13 cellular contexts compared by ENCODE assay signal in the genomic region with DNA sequence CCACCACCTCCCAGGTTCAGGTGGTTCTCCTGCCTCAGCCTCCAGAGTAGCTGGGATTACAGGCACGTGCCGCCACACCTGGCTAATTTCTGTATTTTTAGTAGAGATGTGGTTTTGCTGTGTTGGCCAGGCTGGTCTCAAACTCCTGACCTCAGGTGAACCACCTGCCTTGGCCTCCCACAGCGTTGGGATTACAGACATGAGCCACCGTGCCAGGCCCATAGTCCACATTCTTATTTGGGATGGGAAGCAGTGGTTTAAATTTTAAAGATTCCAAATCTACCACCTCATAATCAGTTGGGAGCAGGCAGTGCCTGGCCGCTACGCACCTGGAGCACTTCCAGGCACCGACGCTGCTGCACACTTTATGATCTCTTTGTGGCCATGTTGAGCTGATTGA.
DNase-seq lines count a peak whose midpoint lies in the region; ATAC-seq and TF ChIP-seq lines count a peak whose summit lies in the region.
"Had no signal": no experiment of that assay in that cellular context is flagged by ENCODE, and none has a peak within 500 bp of the region (broad histone marks: within the 10 kb centered on the region; RNA-seq: fewer than 3 reads in every experiment).

No MANE protein-coding gene starts in this region.

- no peak overlapping the region for H4K8ac ChIP-seq in trophoblast cell (ENCODE audit: low read depth, low read length)

- H3K4me1 ChIP-seq in trophoblast cell (ENCODE audit: control insufficient read depth in 1 of 2, insufficient read depth in 2 of 2, low read length in 2 of 2), result no peaks in the 10 kb centered on the region
- H3K4me1 ChIP-seq: Caco-2 had no signal

- H4K12ac ChIP-seq in trophoblast cell (ENCODE audit: low read depth, low read length), result no peak overlapping the region

- intact Hi-C loops in sciatic nerve (cut with DNase I), result no loop called here

- no peak for TF ChIP-seq CTCF in coronary artery (IDR thresholded peaks at IDR 0.05)

- no peak overlapping the region for H3K9ac ChIP-seq in trophoblast cell (ENCODE audit: low read length)

- H3K23ac ChIP-seq in trophoblast cell (ENCODE audit: low read length), result no peak overlapping the region

- H3K27ac ChIP-seq in coronary artery, result no peak overlapping the region
- no peak overlapping the region for H3K27ac ChIP-seq in trophoblast cell (ENCODE audit: low read depth, low read length)
- H3K27ac ChIP-seq: 22Rv1, HL-60 had no signal

- H3K14ac ChIP-seq in trophoblast cell (ENCODE audit: low read length), result no peak overlapping the region

- H3K79me1 ChIP-seq in trophoblast cell (ENCODE audit: low read length), result no peaks in the 10 kb centered on the region

- no peak overlapping the region for H2BK12ac ChIP-seq in trophoblast cell (ENCODE audit: low read length)

- WGBS in trophoblast cell (ENCODE audit: extremely low coverage, insufficient coverage, insufficient read length), result no CpG with 5 or more reads among the region's 8 CpGs

- no peak overlapping the region for H3K4me2 ChIP-seq in trophoblast cell (ENCODE audit: low read length)

- H3K27me3 ChIP-seq in trophoblast cell (ENCODE audit: insufficient read depth, low read length), result peaks cover 2% of the 10 kb centered on the region

- no peak overlapping the region for H2AK5ac ChIP-seq in trophoblast cell (ENCODE audit: low read length)

- DNase-seq in activated CD8-positive, alpha-beta memory T cell treated with anti-CD3 and anti-CD28 coated beads, Interleukin-2, amount 50 U/mL, for 48 hours, result peak; percentile 8
- no peak for DNase-seq in activated CD8-positive, alpha-beta memory T cell treated with anti-CD3 and anti-CD28 coated beads, Interleukin-2, amount 50 U/mL, for 4 hours
- DNase-seq in coronary artery (ENCODE audit: low spot score), result peak; percentile 2
- peak; percentile 3 to 34 for DNase-seq in trophoblast cell
- DNase-seq in ureter (ENCODE audit: low spot score), result peak; percentile 29
- DNase-seq in sciatic nerve (ENCODE audit: low spot score), result no peak
- DNase-seq: Caco-2; CD8-positive, alpha-beta memory T cell; DMS53 had no signal

- H2BK5ac ChIP-seq in trophoblast cell (ENCODE audit: low read depth, low read length, poor library complexity), result no peak overlapping the region

- no peak overlapping the region for H3K4me3 ChIP-seq in coronary artery
- H3K4me3 ChIP-seq in trophoblast cell (ENCODE audit: low read depth, low read length), result no peak overlapping the region

- no peak overlapping the region for H3K18ac ChIP-seq in trophoblast cell (ENCODE audit: low read length)

- peaks cover 3% of the 10 kb centered on the region for H3K9me3 ChIP-seq in trophoblast cell (ENCODE audit: insufficient read depth, low read depth, low read length)
- H3K9me3 ChIP-seq: Caco-2 had no signal

- no peaks in the 10 kb centered on the region for H3K36me3 ChIP-seq in trophoblast cell (ENCODE audit: control insufficient read depth in 1 of 2, insufficient read depth in 2 of 2, low read length in 2 of 2)

- no peaks in the 10 kb centered on the region for H3K79me2 ChIP-seq in trophoblast cell (ENCODE audit: control insufficient read depth, insufficient read depth, low read length, poor library complexity)

- H2AFZ ChIP-seq in trophoblast cell (ENCODE audit: insufficient read depth, low read length, poor library complexity), result no peak overlapping the region

- H2BK120ac ChIP-seq in trophoblast cell (ENCODE audit: insufficient read depth, low read length, poor library complexity), result no peak overlapping the region

- no peak overlapping the region for H3K4ac ChIP-seq in trophoblast cell (ENCODE audit: low read depth, low read length)

- no peak overlapping the region for H4K91ac ChIP-seq in trophoblast cell (ENCODE audit: low read depth, low read length)

- ATAC-seq in GM21723 (IDR thresholded peaks at IDR 0.05; ENCODE audit: unreplicated experiment), result no peak
- ATAC-seq in sciatic nerve, result no peak
- ATAC-seq: HCT116 had no signal

Comparison
In these comparisons a context has a peak if more than half of its experiments do, and no peak if none do; other contexts are left out.
1. DNase-seq: peak in activated CD8-positive, alpha-beta memory T cell treated with anti-CD3 and anti-CD28 coated beads, Interleukin-2, amount 50 U/mL, for 48 hours (single experiment), coronary artery (single experiment), trophoblast cell (2 of 2) and ureter (single experiment); none in activated CD8-positive, alpha-beta memory T cell treated with anti-CD3 and anti-CD28 coated beads, Interleukin-2, amount 50 U/mL, for 4 hours (single experiment) and sciatic nerve (single experiment).